1 cellular context compared by ENCODE assay signal in the genomic region with DNA sequence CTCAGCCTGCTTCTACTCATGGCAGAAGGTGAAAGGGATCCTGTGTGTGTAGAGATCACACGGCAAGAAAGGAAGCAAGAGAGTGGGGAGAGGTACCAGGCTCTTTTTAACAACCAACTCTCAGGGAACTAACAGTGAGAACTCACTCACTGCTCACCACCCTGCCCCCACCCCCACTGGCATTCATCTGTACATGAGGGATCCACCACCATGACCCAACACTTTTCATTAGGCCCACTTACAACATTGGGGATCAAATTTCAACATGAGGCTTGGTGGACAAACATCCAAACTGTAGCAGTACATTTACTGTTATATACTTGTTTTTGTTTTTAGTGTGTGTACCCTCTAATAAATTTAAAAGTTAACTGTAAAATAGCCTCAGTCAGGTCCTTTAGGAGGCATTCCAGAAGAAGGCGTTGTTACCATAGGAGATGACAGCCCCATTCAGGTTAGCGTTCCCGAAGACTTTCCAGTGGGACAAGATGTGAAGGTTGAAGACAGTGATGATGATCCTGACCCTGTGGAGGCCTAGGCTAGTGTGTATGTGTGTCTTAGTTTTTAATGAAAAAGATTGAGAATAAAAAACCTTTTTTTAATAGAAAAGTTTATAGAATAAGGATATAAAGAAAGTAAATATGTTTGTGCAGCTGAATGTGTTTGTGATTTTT.
TF ChIP-seq lines count a peak whose summit lies in the region.

No MANE protein-coding gene starts in this region.

TF ChIP-seq in K562, 482 proteins besides CTCF, POLR2A, EP300 and RAD21 (continued from another document and continues in another):
- TF ChIP-seq, protein P1, sequence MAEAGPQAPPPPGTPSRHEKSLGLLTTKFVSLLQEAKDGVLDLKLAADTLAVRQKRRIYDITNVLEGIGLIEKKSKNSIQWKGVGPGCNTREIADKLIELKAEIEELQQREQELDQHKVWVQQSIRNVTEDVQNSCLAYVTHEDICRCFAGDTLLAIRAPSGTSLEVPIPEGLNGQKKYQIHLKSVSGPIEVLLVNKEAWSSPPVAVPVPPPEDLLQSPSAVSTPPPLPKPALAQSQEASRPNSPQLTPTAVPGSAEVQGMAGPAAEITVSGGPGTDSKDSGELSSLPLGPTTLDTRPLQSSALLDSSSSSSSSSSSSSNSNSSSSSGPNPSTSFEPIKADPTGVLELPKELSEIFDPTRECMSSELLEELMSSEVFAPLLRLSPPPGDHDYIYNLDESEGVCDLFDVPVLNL (CRISPR knock-in tag; IDR thresholded peaks at IDR 0.05; ENCODE audit: low read depth) = no peak
- TF ChIP-seq GABPB1 (CRISPR knock-in tag; IDR thresholded peaks at IDR 0.05) = no peak
- TF ChIP-seq PYGO2 (tag; IDR thresholded peaks at IDR 0.05) = no peak
- TF ChIP-seq, protein P2, sequence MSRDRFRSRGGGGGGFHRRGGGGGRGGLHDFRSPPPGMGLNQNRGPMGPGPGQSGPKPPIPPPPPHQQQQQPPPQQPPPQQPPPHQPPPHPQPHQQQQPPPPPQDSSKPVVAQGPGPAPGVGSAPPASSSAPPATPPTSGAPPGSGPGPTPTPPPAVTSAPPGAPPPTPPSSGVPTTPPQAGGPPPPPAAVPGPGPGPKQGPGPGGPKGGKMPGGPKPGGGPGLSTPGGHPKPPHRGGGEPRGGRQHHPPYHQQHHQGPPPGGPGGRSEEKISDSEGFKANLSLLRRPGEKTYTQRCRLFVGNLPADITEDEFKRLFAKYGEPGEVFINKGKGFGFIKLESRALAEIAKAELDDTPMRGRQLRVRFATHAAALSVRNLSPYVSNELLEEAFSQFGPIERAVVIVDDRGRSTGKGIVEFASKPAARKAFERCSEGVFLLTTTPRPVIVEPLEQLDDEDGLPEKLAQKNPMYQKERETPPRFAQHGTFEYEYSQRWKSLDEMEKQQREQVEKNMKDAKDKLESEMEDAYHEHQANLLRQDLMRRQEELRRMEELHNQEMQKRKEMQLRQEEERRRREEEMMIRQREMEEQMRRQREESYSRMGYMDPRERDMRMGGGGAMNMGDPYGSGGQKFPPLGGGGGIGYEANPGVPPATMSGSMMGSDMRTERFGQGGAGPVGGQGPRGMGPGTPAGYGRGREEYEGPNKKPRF (IDR thresholded peaks at IDR 0.05; ENCODE audit: low read depth, low read length) = no peak
- no peak for TF ChIP-seq NELFE (IDR thresholded peaks at IDR 0.05; ENCODE audit: insufficient read depth, insufficient read length)
- no peak for TF ChIP-seq ZFPM2 (CRISPR knock-in tag; IDR thresholded peaks at IDR 0.05)
- no peak for TF ChIP-seq TAF1 (IDR thresholded peaks at IDR 0.05; ENCODE audit: control insufficient read depth, extremely low read depth, insufficient read depth, low read length, severe bottlenecking)
- TF ChIP-seq, protein P3, sequence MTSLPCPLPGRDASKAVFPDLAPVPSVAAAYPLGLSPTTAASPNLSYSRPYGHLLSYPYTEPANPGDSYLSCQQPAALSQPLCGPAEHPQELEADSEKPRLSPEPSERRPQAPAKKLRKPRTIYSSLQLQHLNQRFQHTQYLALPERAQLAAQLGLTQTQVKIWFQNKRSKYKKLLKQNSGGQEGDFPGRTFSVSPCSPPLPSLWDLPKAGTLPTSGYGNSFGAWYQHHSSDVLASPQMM (CRISPR knock-in tag; IDR thresholded peaks at IDR 0.05) = no peak
- TF ChIP-seq, protein P4, sequence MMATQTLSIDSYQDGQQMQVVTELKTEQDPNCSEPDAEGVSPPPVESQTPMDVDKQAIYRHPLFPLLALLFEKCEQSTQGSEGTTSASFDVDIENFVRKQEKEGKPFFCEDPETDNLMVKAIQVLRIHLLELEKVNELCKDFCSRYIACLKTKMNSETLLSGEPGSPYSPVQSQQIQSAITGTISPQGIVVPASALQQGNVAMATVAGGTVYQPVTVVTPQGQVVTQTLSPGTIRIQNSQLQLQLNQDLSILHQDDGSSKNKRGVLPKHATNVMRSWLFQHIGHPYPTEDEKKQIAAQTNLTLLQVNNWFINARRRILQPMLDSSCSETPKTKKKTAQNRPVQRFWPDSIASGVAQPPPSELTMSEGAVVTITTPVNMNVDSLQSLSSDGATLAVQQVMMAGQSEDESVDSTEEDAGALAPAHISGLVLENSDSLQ (IDR thresholded peaks at IDR 0.05) = peak; percentile 6; the same call in 1 of the 2 replicates
- TF ChIP-seq SP2 (IDR thresholded peaks at IDR 0.05; ENCODE audit: extremely low read depth, low read depth, low read length, poor library complexity, severe bottlenecking) = no peak
- TF ChIP-seq ZNF444 (CRISPR knock-in tag; IDR thresholded peaks at IDR 0.05) = no peak
- TF ChIP-seq ZNF239 (CRISPR knock-in tag; IDR thresholded peaks at IDR 0.05) = no peak
- no peak for TF ChIP-seq ZNF551 (CRISPR knock-in tag; IDR thresholded peaks at IDR 0.05)
- no peak for TF ChIP-seq ETV5 (CRISPR knock-in tag; IDR thresholded peaks at IDR 0.05; ENCODE audit: low read depth)
- TF ChIP-seq, protein P5, sequence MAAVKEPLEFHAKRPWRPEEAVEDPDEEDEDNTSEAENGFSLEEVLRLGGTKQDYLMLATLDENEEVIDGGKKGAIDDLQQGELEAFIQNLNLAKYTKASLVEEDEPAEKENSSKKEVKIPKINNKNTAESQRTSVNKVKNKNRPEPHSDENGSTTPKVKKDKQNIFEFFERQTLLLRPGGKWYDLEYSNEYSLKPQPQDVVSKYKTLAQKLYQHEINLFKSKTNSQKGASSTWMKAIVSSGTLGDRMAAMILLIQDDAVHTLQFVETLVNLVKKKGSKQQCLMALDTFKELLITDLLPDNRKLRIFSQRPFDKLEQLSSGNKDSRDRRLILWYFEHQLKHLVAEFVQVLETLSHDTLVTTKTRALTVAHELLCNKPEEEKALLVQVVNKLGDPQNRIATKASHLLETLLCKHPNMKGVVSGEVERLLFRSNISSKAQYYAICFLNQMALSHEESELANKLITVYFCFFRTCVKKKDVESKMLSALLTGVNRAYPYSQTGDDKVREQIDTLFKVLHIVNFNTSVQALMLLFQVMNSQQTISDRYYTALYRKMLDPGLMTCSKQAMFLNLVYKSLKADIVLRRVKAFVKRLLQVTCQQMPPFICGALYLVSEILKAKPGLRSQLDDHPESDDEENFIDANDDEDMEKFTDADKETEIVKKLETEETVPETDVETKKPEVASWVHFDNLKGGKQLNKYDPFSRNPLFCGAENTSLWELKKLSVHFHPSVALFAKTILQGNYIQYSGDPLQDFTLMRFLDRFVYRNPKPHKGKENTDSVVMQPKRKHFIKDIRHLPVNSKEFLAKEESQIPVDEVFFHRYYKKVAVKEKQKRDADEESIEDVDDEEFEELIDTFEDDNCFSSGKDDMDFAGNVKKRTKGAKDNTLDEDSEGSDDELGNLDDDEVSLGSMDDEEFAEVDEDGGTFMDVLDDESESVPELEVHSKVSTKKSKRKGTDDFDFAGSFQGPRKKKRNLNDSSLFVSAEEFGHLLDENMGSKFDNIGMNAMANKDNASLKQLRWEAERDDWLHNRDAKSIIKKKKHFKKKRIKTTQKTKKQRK (IDR thresholded peaks at IDR 0.05; ENCODE audit: borderline replicate concordance, low read depth, low read length) = no peak
- TF ChIP-seq NEUROD1 (IDR thresholded peaks at IDR 0.05; ENCODE audit: borderline replicate concordance, low read depth, low read length, partially characterized antibody) = no peak
- no peak for TF ChIP-seq BACH1 (tag; IDR thresholded peaks at IDR 0.05)
- TF ChIP-seq IRF2 (CRISPR knock-in tag; IDR thresholded peaks at IDR 0.05) = no peak
- no peak for TF ChIP-seq TCF3 (CRISPR knock-in tag; IDR thresholded peaks at IDR 0.05)
- no peak for TF ChIP-seq ATF1 (CRISPR knock-in tag; IDR thresholded peaks at IDR 0.05)
- TF ChIP-seq ATF1 (tag; IDR thresholded peaks at IDR 0.05) = no peak
- no peak for TF ChIP-seq ZNF121 (CRISPR knock-in tag; conservative IDR thresholded peaks at IDR 0.05)
- TF ChIP-seq, protein P6, sequence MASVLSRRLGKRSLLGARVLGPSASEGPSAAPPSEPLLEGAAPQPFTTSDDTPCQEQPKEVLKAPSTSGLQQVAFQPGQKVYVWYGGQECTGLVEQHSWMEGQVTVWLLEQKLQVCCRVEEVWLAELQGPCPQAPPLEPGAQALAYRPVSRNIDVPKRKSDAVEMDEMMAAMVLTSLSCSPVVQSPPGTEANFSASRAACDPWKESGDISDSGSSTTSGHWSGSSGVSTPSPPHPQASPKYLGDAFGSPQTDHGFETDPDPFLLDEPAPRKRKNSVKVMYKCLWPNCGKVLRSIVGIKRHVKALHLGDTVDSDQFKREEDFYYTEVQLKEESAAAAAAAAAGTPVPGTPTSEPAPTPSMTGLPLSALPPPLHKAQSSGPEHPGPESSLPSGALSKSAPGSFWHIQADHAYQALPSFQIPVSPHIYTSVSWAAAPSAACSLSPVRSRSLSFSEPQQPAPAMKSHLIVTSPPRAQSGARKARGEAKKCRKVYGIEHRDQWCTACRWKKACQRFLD (CRISPR knock-in tag; IDR thresholded peaks at IDR 0.05) = no peak
- no peak for TF ChIP-seq XRCC4 (IDR thresholded peaks at IDR 0.05; ENCODE audit: extremely low read depth, insufficient read depth, insufficient read length)
- no peak for TF ChIP-seq ILF3 (IDR thresholded peaks at IDR 0.05; ENCODE audit: borderline replicate concordance)
- TF ChIP-seq TRIM24 (IDR thresholded peaks at IDR 0.05) = 0 out of 4 replicates have a peak, but pooled peaks of 1 of the 2 experiments have one; percentile 30
- no peak for TF ChIP-seq ZNF274 (IDR thresholded peaks at IDR 0.05; ENCODE audit: borderline replicate concordance, low read depth, low read length)
- no peak for TF ChIP-seq ZNF24 (IDR thresholded peaks at IDR 0.05)
- TF ChIP-seq, protein P7, sequence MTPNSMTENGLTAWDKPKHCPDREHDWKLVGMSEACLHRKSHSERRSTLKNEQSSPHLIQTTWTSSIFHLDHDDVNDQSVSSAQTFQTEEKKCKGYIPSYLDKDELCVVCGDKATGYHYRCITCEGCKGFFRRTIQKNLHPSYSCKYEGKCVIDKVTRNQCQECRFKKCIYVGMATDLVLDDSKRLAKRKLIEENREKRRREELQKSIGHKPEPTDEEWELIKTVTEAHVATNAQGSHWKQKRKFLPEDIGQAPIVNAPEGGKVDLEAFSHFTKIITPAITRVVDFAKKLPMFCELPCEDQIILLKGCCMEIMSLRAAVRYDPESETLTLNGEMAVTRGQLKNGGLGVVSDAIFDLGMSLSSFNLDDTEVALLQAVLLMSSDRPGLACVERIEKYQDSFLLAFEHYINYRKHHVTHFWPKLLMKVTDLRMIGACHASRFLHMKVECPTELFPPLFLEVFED (CRISPR knock-in tag; conservative IDR thresholded peaks at IDR 0.05) = no peak
- TF ChIP-seq STAT5A (IDR thresholded peaks at IDR 0.05; ENCODE audit: borderline replicate concordance, low read length) = no peak
- TF ChIP-seq, protein P8, sequence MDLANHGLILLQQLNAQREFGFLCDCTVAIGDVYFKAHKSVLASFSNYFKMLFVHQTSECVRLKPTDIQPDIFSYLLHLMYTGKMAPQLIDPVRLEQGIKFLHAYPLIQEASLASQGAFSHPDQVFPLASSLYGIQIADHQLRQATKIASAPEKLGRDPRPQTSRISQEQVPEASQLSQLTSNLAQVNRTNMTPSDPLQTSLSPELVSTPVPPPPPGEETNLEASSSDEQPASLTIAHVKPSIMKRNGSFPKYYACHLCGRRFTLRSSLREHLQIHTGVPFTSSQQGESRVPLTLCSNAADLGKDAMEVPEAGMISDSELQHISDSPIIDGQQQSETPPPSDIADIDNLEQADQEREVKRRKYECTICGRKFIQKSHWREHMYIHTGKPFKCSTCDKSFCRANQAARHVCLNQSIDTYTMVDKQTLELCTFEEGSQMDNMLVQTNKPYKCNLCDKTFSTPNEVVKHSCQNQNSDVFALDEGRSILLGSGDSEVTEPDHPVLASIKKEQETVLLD (IDR thresholded peaks at IDR 0.05) = peak; percentile 65; the same call in 1 of the 2 replicates
- TF ChIP-seq, protein P9, sequence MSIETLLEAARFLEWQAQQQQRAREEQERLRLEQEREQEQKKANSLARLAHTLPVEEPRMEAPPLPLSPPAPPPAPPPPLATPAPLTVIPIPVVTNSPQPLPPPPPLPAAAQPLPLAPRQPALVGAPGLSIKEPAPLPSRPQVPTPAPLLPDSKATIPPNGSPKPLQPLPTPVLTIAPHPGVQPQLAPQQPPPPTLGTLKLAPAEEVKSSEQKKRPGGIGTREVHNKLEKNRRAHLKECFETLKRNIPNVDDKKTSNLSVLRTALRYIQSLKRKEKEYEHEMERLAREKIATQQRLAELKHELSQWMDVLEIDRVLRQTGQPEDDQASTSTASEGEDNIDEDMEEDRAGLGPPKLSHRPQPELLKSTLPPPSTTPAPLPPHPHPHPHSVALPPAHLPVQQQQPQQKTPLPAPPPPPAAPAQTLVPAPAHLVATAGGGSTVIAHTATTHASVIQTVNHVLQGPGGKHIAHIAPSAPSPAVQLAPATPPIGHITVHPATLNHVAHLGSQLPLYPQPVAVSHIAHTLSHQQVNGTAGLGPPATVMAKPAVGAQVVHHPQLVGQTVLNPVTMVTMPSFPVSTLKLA (conservative IDR thresholded peaks at IDR 0.05) = peak in 1 of 2 experiments; percentile 59; a peak in 2 of 4 replicates
- TF ChIP-seq CXXC5 (CRISPR knock-in tag; IDR thresholded peaks at IDR 0.05) = no peak
- no peak for TF ChIP-seq ATF7 (IDR thresholded peaks at IDR 0.05)
- no peak for TF ChIP-seq POLR3A (IDR thresholded peaks at IDR 0.05; ENCODE audit: borderline replicate concordance, extremely low read depth, insufficient read depth, insufficient read length)
- TF ChIP-seq CBFA2T3 (IDR thresholded peaks at IDR 0.05) = no peak
- no peak for TF ChIP-seq BRF1 (IDR thresholded peaks at IDR 0.05; ENCODE audit: borderline replicate concordance, extremely low read depth, insufficient read length)
- TF ChIP-seq, protein P10, sequence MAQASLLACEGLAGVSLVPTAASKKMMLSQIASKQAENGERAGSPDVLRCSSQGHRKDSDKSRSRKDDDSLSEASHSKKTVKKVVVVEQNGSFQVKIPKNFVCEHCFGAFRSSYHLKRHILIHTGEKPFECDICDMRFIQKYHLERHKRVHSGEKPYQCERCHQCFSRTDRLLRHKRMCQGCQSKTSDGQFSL (CRISPR knock-in tag; IDR thresholded peaks at IDR 0.05) = no peak
- TF ChIP-seq, protein P10 (tag; IDR thresholded peaks at IDR 0.05) = no peak
- no peak for TF ChIP-seq GATAD2B (IDR thresholded peaks at IDR 0.05; ENCODE audit: borderline replicate concordance)
- no peak for TF ChIP-seq NR4A1 (CRISPR knock-in tag; IDR thresholded peaks at IDR 0.05)
- no peak for TF ChIP-seq NR4A1 (tag; IDR thresholded peaks at IDR 0.05)
- no peak for TF ChIP-seq POLR2G (IDR thresholded peaks at IDR 0.05; ENCODE audit: low read depth, low read length)
- TF ChIP-seq ZNF316 (IDR thresholded peaks at IDR 0.05) = peak; percentile 77
- no peak for TF ChIP-seq TAF7 (tag; IDR thresholded peaks at IDR 0.05)
- TF ChIP-seq, protein P11, sequence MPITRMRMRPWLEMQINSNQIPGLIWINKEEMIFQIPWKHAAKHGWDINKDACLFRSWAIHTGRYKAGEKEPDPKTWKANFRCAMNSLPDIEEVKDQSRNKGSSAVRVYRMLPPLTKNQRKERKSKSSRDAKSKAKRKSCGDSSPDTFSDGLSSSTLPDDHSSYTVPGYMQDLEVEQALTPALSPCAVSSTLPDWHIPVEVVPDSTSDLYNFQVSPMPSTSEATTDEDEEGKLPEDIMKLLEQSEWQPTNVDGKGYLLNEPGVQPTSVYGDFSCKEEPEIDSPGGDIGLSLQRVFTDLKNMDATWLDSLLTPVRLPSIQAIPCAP (CRISPR knock-in tag; IDR thresholded peaks at IDR 0.05; ENCODE audit: borderline replicate concordance) = no peak
- TF ChIP-seq NFE2L1 (tag; IDR thresholded peaks at IDR 0.05; ENCODE audit: borderline replicate concordance, low read depth) = no peak
